ENCODE assay signal across 10 cellular contexts in genomic region chr18:22667616-22668422, GRCh38.
DNase-seq lines count a peak whose midpoint lies in the region; ATAC-seq, FAIRE-seq and TF ChIP-seq lines count a peak whose summit lies in the region.
"Had no signal": no experiment of that assay in that cellular context is flagged by ENCODE, and none has a peak within 500 bp of the region (broad histone marks: within the 10 kb centered on the region; RNA-seq: fewer than 3 reads in every experiment).

No MANE protein-coding gene starts in this region.

- H3K27me3 ChIP-seq in transverse colon: no peaks in the 10 kb centered on the region

- H3K4me1 ChIP-seq in transverse colon: peaks cover 0 to 19% (median 2%) of the 10 kb centered on the region in 4 donors

- no peak for TF ChIP-seq POLR2A in transverse colon (IDR thresholded peaks at IDR 0.05)

- peak; percentile 89 for FAIRE-seq in endometrium (lab: Jason Lieb, UNC)
- FAIRE-seq: GM19239 had no signal

- DNase-seq in GM20000 (ENCODE audit: low spot score) (peak; percentile 11), KBM-7 (peak; percentile 7), transverse colon (no peak)
- no peak for DNase-seq in stimulated activated CD4-positive, alpha-beta T cell treated with anti-CD3 and anti-CD28 coated beads, Interleukin-12 subunit alpha, Interleukin-12 subunit beta, amount 100 ng/mL, for 4 hours
- DNase-seq: KG1, T-cell had no signal

- H3K36me3 ChIP-seq in transverse colon: no peaks in the 10 kb centered on the region

- peaks cover 2 to 4% of the 10 kb centered on the region in 2 donors for H3K9me3 ChIP-seq in transverse colon

- H3K4me3 ChIP-seq in transverse colon: no peak overlapping the region

- intact Hi-C loops in transverse colon (cut with DNase I; ENCODE audit: low total_unique reads): no loop called here

- TF ChIP-seq EP300 in transverse colon (IDR thresholded peaks at IDR 0.05; ENCODE audit: low read depth): no peak

- in situ Hi-C loops in KBM-7 (cut with MboI; ENCODE audit: low pct_unique_long_range_greater_than_20kb, low sequenced_read_pairs) (no loop called here), transverse colon (cut with MboI; ENCODE audit: low pct_ligation_motif_present in 1 of 4, low pct_unique_long_range_greater_than_20kb in 1 of 4, low sequenced_read_pairs in 3 of 4) (no loop called here)

- 62 to 75% methylated on average over 7 to 8 of the region's 8 CpGs for WGBS in transverse colon (ENCODE audit: low coverage in 1 of 2), 2 donors

- TF ChIP-seq CTCF in GM20000 (IDR thresholded peaks at IDR 0.05; ENCODE audit: extremely low read depth, missing control alignments) (no peak), transverse colon (IDR thresholded peaks at IDR 0.05) (no peak)

- H3K27ac ChIP-seq in transverse colon: peak overlapping the region in 3 of 4 donors; percentile 55 to 61 (median 58)

- ATAC-seq in GM19467 (IDR thresholded peaks at IDR 0.05; ENCODE audit: unreplicated experiment): no peak
- ATAC-seq in HG03175 (IDR thresholded peaks at IDR 0.05; ENCODE audit: unreplicated experiment): no peak
- ATAC-seq: T-cell had no signal

Comparison
In these comparisons a context has a peak if more than half of its experiments do, and no peak if none do; other contexts are left out.
1. DNase-seq: peak in GM20000 (single experiment) and KBM-7 (single experiment); none in transverse colon (single experiment) and stimulated activated CD4-positive, alpha-beta T cell treated with anti-CD3 and anti-CD28 coated beads, Interleukin-12 subunit alpha, Interleukin-12 subunit beta, amount 100 ng/mL, for 4 hours (single experiment).